Comparison of ENCODE assay signal across 1 cellular context in the genomic region with DNA sequence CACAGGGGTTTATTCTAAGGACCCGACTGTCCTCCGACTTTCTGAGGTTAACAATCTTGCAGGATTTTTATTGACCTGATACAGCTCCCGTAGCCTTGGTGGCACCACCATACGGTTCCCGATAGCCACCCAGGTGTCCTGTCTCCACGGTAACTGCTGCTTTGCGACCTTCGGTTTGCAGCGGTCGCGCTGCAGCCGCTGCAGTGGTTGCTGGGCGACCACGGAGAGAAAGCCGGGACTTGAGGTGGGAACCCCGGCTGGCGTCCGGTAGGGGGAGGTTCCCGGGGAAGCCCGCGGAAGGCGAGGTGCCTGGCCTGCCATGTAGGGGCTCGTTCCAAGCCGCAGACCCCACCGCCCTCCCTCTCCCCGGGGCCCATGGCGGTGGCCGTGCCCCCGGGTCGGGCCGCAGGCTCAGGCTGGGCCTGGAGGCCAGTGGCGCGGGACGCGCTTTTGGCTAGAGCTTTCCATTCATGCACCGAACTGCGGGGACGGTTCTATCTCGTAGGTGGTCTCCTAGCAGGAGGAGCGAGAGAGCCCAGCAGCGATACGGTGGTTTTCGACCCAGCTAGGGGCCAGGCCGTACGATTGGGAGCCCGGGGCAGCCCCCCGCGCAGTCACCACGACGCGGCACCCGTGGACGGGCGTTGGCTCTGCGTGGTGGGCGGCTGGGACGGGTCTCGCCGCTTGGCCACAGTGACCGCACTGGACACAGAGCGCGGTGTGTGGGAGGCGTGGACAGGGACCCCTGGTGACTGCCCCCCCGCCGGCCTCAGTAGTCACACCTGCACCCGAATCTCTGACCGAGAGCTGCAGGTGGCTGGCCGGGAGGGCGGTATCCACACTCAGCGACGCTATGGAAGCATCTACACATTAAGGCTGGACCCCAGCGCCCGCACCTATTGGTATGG.
TF ChIP-seq lines count a peak whose summit lies in the region.

A gene with protein sequence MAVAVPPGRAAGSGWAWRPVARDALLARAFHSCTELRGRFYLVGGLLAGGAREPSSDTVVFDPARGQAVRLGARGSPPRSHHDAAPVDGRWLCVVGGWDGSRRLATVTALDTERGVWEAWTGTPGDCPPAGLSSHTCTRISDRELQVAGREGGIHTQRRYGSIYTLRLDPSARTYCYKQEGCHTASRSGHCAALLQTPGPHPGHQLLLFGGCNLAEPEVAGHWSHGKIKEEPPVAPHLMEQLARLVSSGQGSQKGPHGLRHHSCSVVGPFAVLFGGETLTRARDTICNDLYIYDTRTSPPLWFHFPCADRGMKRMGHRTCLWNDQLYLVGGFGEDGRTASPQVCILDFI (plus strand): TSS at position 201 of the 908 bp plus-strand sequence. CDS start 175 bp downstream, at position 376.

TF ChIP-seq in WTC11, 78 proteins besides CTCF, POLR2A, EP300 and RAD21 (continued from another document and continues in another):
- TF ChIP-seq ZNF121 (CRISPR knock-in tag; IDR thresholded peaks at IDR 0.05): no peak
- no peak for TF ChIP-seq FOXP1 (CRISPR knock-in tag; IDR thresholded peaks at IDR 0.05; ENCODE audit: borderline replicate concordance)
- TF ChIP-seq, protein P1, sequence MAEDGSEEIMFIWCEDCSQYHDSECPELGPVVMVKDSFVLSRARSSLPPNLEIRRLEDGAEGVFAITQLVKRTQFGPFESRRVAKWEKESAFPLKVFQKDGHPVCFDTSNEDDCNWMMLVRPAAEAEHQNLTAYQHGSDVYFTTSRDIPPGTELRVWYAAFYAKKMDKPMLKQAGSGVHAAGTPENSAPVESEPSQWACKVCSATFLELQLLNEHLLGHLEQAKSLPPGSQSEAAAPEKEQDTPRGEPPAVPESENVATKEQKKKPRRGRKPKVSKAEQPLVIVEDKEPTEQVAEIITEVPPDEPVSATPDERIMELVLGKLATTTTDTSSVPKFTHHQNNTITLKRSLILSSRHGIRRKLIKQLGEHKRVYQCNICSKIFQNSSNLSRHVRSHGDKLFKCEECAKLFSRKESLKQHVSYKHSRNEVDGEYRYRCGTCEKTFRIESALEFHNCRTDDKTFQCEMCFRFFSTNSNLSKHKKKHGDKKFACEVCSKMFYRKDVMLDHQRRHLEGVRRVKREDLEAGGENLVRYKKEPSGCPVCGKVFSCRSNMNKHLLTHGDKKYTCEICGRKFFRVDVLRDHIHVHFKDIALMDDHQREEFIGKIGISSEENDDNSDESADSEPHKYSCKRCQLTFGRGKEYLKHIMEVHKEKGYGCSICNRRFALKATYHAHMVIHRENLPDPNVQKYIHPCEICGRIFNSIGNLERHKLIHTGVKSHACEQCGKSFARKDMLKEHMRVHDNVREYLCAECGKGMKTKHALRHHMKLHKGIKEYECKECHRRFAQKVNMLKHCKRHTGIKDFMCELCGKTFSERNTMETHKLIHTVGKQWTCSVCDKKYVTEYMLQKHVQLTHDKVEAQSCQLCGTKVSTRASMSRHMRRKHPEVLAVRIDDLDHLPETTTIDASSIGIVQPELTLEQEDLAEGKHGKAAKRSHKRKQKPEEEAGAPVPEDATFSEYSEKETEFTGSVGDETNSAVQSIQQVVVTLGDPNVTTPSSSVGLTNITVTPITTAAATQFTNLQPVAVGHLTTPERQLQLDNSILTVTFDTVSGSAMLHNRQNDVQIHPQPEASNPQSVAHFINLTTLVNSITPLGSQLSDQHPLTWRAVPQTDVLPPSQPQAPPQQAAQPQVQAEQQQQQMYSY (CRISPR knock-in tag; IDR thresholded peaks at IDR 0.05): no peak
- TF ChIP-seq CREM (CRISPR knock-in tag; IDR thresholded peaks at IDR 0.05): no peak
- TF ChIP-seq, protein P2, sequence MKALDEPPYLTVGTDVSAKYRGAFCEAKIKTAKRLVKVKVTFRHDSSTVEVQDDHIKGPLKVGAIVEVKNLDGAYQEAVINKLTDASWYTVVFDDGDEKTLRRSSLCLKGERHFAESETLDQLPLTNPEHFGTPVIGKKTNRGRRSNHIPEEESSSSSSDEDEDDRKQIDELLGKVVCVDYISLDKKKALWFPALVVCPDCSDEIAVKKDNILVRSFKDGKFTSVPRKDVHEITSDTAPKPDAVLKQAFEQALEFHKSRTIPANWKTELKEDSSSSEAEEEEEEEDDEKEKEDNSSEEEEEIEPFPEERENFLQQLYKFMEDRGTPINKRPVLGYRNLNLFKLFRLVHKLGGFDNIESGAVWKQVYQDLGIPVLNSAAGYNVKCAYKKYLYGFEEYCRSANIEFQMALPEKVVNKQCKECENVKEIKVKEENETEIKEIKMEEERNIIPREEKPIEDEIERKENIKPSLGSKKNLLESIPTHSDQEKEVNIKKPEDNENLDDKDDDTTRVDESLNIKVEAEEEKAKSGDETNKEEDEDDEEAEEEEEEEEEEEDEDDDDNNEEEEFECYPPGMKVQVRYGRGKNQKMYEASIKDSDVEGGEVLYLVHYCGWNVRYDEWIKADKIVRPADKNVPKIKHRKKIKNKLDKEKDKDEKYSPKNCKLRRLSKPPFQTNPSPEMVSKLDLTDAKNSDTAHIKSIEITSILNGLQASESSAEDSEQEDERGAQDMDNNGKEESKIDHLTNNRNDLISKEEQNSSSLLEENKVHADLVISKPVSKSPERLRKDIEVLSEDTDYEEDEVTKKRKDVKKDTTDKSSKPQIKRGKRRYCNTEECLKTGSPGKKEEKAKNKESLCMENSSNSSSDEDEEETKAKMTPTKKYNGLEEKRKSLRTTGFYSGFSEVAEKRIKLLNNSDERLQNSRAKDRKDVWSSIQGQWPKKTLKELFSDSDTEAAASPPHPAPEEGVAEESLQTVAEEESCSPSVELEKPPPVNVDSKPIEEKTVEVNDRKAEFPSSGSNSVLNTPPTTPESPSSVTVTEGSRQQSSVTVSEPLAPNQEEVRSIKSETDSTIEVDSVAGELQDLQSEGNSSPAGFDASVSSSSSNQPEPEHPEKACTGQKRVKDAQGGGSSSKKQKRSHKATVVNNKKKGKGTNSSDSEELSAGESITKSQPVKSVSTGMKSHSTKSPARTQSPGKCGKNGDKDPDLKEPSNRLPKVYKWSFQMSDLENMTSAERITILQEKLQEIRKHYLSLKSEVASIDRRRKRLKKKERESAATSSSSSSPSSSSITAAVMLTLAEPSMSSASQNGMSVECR (CRISPR knock-in tag; IDR thresholded peaks at IDR 0.05; ENCODE audit: borderline replicate concordance): peak; percentile 21; the same call in 1 of the 2 replicates
- TF ChIP-seq, protein P3, sequence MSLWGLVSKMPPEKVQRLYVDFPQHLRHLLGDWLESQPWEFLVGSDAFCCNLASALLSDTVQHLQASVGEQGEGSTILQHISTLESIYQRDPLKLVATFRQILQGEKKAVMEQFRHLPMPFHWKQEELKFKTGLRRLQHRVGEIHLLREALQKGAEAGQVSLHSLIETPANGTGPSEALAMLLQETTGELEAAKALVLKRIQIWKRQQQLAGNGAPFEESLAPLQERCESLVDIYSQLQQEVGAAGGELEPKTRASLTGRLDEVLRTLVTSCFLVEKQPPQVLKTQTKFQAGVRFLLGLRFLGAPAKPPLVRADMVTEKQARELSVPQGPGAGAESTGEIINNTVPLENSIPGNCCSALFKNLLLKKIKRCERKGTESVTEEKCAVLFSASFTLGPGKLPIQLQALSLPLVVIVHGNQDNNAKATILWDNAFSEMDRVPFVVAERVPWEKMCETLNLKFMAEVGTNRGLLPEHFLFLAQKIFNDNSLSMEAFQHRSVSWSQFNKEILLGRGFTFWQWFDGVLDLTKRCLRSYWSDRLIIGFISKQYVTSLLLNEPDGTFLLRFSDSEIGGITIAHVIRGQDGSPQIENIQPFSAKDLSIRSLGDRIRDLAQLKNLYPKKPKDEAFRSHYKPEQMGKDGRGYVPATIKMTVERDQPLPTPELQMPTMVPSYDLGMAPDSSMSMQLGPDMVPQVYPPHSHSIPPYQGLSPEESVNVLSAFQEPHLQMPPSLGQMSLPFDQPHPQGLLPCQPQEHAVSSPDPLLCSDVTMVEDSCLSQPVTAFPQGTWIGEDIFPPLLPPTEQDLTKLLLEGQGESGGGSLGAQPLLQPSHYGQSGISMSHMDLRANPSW (CRISPR knock-in tag; conservative IDR thresholded peaks at IDR 0.05; ENCODE audit: low read depth): no peak
- no peak for TF ChIP-seq KAT7 (CRISPR knock-in tag; IDR thresholded peaks at IDR 0.05; ENCODE audit: borderline replicate concordance)
- TF ChIP-seq ZNF317 (CRISPR knock-in tag; IDR thresholded peaks at IDR 0.05; ENCODE audit: borderline replicate concordance, low read depth): no peak
- TF ChIP-seq, protein P4, sequence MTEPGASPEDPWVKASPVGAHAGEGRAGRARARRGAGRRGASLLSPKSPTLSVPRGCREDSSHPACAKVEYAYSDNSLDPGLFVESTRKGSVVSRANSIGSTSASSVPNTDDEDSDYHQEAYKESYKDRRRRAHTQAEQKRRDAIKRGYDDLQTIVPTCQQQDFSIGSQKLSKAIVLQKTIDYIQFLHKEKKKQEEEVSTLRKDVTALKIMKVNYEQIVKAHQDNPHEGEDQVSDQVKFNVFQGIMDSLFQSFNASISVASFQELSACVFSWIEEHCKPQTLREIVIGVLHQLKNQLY (CRISPR knock-in tag; IDR thresholded peaks at IDR 0.05): no peak; the same call in 1 of the 2 replicates
- TF ChIP-seq ZBTB21 (CRISPR knock-in tag; IDR thresholded peaks at IDR 0.05; ENCODE audit: borderline replicate concordance): no peak
- TF ChIP-seq JUN (CRISPR knock-in tag; IDR thresholded peaks at IDR 0.05): no peak
- TF ChIP-seq RORB (CRISPR knock-in tag; IDR thresholded peaks at IDR 0.05): no peak
- TF ChIP-seq, protein P5, sequence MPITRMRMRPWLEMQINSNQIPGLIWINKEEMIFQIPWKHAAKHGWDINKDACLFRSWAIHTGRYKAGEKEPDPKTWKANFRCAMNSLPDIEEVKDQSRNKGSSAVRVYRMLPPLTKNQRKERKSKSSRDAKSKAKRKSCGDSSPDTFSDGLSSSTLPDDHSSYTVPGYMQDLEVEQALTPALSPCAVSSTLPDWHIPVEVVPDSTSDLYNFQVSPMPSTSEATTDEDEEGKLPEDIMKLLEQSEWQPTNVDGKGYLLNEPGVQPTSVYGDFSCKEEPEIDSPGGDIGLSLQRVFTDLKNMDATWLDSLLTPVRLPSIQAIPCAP (CRISPR knock-in tag; IDR thresholded peaks at IDR 0.05): no peak
- TF ChIP-seq, protein P6, sequence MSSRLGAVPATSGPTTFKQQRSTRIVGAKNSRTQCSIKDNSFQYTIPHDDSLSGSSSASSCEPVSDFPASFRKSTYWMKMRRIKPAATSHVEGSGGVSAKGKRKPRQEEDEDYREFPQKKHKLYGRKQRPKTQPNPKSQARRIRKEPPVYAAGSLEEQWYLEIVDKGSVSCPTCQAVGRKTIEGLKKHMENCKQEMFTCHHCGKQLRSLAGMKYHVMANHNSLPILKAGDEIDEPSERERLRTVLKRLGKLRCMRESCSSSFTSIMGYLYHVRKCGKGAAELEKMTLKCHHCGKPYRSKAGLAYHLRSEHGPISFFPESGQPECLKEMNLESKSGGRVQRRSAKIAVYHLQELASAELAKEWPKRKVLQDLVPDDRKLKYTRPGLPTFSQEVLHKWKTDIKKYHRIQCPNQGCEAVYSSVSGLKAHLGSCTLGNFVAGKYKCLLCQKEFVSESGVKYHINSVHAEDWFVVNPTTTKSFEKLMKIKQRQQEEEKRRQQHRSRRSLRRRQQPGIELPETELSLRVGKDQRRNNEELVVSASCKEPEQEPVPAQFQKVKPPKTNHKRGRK (CRISPR knock-in tag; IDR thresholded peaks at IDR 0.05; ENCODE audit: borderline replicate concordance): no peak
- TF ChIP-seq FOXK1 (CRISPR knock-in tag; IDR thresholded peaks at IDR 0.05): no peak
- no peak for TF ChIP-seq HMGA2 (CRISPR knock-in tag; IDR thresholded peaks at IDR 0.05)
- TF ChIP-seq NFYB (CRISPR knock-in tag; conservative IDR thresholded peaks at IDR 0.05; ENCODE audit: low read depth): no peak
- TF ChIP-seq, protein P7, sequence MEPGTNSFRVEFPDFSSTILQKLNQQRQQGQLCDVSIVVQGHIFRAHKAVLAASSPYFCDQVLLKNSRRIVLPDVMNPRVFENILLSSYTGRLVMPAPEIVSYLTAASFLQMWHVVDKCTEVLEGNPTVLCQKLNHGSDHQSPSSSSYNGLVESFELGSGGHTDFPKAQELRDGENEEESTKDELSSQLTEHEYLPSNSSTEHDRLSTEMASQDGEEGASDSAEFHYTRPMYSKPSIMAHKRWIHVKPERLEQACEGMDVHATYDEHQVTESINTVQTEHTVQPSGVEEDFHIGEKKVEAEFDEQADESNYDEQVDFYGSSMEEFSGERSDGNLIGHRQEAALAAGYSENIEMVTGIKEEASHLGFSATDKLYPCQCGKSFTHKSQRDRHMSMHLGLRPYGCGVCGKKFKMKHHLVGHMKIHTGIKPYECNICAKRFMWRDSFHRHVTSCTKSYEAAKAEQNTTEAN (CRISPR knock-in tag; IDR thresholded peaks at IDR 0.05): no peak
- TF ChIP-seq ESRRA (CRISPR knock-in tag; IDR thresholded peaks at IDR 0.05; ENCODE audit: borderline replicate concordance): no peak
- TF ChIP-seq, protein P8, sequence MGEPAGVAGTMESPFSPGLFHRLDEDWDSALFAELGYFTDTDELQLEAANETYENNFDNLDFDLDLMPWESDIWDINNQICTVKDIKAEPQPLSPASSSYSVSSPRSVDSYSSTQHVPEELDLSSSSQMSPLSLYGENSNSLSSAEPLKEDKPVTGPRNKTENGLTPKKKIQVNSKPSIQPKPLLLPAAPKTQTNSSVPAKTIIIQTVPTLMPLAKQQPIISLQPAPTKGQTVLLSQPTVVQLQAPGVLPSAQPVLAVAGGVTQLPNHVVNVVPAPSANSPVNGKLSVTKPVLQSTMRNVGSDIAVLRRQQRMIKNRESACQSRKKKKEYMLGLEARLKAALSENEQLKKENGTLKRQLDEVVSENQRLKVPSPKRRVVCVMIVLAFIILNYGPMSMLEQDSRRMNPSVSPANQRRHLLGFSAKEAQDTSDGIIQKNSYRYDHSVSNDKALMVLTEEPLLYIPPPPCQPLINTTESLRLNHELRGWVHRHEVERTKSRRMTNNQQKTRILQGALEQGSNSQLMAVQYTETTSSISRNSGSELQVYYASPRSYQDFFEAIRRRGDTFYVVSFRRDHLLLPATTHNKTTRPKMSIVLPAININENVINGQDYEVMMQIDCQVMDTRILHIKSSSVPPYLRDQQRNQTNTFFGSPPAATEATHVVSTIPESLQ (CRISPR knock-in tag; IDR thresholded peaks at IDR 0.05): no peak
- TF ChIP-seq, protein P9, sequence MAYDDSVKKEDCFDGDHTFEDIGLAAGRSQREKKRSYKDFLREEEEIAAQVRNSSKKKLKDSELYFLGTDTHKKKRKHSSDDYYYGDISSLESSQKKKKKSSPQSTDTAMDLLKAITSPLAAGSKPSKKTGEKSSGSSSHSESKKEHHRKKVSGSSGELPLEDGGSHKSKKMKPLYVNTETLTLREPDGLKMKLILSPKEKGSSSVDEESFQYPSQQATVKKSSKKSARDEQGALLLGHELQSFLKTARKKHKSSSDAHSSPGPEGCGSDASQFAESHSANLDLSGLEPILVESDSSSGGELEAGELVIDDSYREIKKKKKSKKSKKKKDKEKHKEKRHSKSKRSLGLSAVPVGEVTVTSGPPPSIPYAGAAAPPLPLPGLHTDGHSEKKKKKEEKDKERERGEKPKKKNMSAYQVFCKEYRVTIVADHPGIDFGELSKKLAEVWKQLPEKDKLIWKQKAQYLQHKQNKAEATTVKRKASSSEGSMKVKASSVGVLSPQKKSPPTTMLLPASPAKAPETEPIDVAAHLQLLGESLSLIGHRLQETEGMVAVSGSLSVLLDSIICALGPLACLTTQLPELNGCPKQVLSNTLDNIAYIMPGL (CRISPR knock-in tag; IDR thresholded peaks at IDR 0.05): no peak
- TF ChIP-seq GRHL2 (CRISPR knock-in tag; IDR thresholded peaks at IDR 0.05; ENCODE audit: insufficient replicate concordance, severe bottlenecking): no peak
- TF ChIP-seq TEAD4 (CRISPR knock-in tag; IDR thresholded peaks at IDR 0.05): no peak
- no peak for TF ChIP-seq MXD4 (CRISPR knock-in tag; IDR thresholded peaks at IDR 0.05; ENCODE audit: borderline replicate concordance)
- TF ChIP-seq, protein P10, sequence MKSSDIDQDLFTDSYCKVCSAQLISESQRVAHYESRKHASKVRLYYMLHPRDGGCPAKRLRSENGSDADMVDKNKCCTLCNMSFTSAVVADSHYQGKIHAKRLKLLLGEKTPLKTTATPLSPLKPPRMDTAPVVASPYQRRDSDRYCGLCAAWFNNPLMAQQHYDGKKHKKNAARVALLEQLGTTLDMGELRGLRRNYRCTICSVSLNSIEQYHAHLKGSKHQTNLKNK (CRISPR knock-in tag; IDR thresholded peaks at IDR 0.05): no peak
- TF ChIP-seq GABPB1 (CRISPR knock-in tag; IDR thresholded peaks at IDR 0.05): no peak
